26 cellular contexts compared by ENCODE assay signal in the genomic region with DNA sequence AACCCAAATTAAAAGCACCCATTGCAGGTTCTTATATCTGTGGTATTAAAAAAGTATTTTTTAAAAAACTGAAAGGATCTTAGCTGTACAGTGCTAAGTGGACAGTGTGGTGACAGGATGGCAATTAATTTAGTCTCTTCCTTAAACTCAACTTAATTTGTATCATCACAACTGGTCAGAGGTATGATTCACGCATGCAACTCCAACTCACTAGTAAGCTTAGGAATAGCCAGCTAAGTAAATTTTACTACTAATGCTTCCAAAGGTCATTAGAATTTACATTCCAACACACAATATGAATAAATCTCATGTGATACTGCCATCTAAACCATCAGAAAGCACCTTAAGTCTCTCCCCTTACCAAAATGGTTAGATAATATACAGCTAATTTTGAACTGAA. TPM values are rescaled to one million over a fixed set of nuclear protein-coding genes. Genes with fewer than 3 reads are reported as not detected.
DNase-seq lines count a peak whose midpoint lies in the region; ATAC-seq, FAIRE-seq and TF ChIP-seq lines count a peak whose summit lies in the region.
"Had no signal": no experiment of that assay in that cellular context is flagged by ENCODE, and none has a peak within 500 bp of the region (broad histone marks: within the 10 kb centered on the region; RNA-seq: fewer than 3 reads in every experiment).

No MANE protein-coding gene starts in this region.

- no peak for DNase-seq in SK-N-SH
- DNase-seq in choroid plexus epithelial cell (ENCODE audit: low read depth) = peak; percentile 40
- no peak for DNase-seq in NCI-H1092 treated with DMSO at 0.1 percent for 48 hours (lab: John Stamatoyannopoulos, UW)
- no peak for DNase-seq in kidney
- DNase-seq in Ammon's horn (ENCODE audit: low spot score) = no peak
- no peak for DNase-seq in HuH-7 (ENCODE audit: low spot score)
- DNase-seq: 8988T; activated B cell treated with CpG ODN at 0.5 μM for 24 hours; activated naive CD4-positive, alpha-beta T cell treated with anti-CD3 and anti-CD28 coated beads, Interleukin-2, amount 10 ng/mL, durations not matched to agents 7 days and 5 days; activated T-cell treated with anti-CD3 and anti-CD28 coated beads, Interleukin-2, amount 50 U/mL, for 48 hours; foreskin melanocyte; NCI-H146; nucleus accumbens; right lobe of liver; stimulated activated naive CD4-positive, alpha-beta T cell treated with Interleukin-2 at 50 U/mL for 16 hours; trophoblast cell had no signal

- TF ChIP-seq RAD21 in SK-N-SH (IDR thresholded peaks at IDR 0.05; ENCODE audit: low read length) = no peak

- H3K27me3 ChIP-seq in SK-N-SH (ENCODE audit: insufficient read depth) (no peaks in the 10 kb centered on the region), muscle layer of duodenum (ENCODE audit: low read depth, low read length) (no peaks in the 10 kb centered on the region)
- H3K27me3 ChIP-seq: ascending aorta; BLaER1 treated with 17β-estradiol and CSF1 and Interleukin-3, amounts not matched to agents 10 nM and 100 nM; right lobe of liver had no signal

- H2AFZ ChIP-seq in SK-N-SH (ENCODE audit: low read depth) = no peak overlapping the region

- TF ChIP-seq EP300 in SK-N-SH (IDR thresholded peaks at IDR 0.05; ENCODE audit: borderline replicate concordance in 1 of 2, low read depth in 1 of 2, low read length in 1 of 2) = no peak

- peak overlapping the region; percentile 23 to 24; a peak in 2 of 4 replicates for H3K27ac ChIP-seq in SK-N-SH (ENCODE audit: low read depth in 2 of 2, low read length in 1 of 2)
- H3K27ac ChIP-seq in muscle layer of duodenum (ENCODE audit: low read length) = peak overlapping the region; percentile 2
- no peak overlapping the region for H3K27ac ChIP-seq in kidney (ENCODE audit: low read depth in 2 of 2, low read length in 2 of 2)
- H3K27ac ChIP-seq: ascending aorta; BLaER1 treated with 17β-estradiol and CSF1 and Interleukin-3, amounts not matched to agents 10 nM and 100 nM; right lobe of liver had no signal

- H3K9me2 ChIP-seq in SK-N-SH = no peaks in the 10 kb centered on the region

- intact Hi-C loops in kidney (cut with DNase I) = no loop called here

- H3K9me3 ChIP-seq in SK-N-SH = no peaks in the 10 kb centered on the region
- H3K9me3 ChIP-seq in muscle layer of duodenum (ENCODE audit: control insufficient read depth in 1 of 2, low read length in 2 of 2) = no peaks in the 10 kb centered on the region
- H3K9me3 ChIP-seq in kidney (ENCODE audit: control insufficient read depth in 1 of 2, low read length in 2 of 2) = no peaks in the 10 kb centered on the region
- H3K9me3 ChIP-seq: ascending aorta, HAP-1, right lobe of liver had no signal

- CTCF ChIA-PET in SK-N-SH (lab: Yijun Ruan, JAX) = interaction anchor here (1.3 kb wide), 1 partner anchor 135 kb away, joined by 3 read pairs; no protein-coding TSS in a partner anchor

- H3K36me3 ChIP-seq in SK-N-SH (replicated peaks in 1 of 2; ENCODE audit: control insufficient read depth in 1 of 2, insufficient read depth in 2 of 2, low read length in 1 of 2) = no peaks in the 10 kb centered on the region
- H3K36me3 ChIP-seq in muscle layer of duodenum (ENCODE audit: control insufficient read depth in 1 of 2, insufficient read depth in 2 of 2, low read length in 2 of 2) = no peaks in the 10 kb centered on the region
- H3K36me3 ChIP-seq in kidney (ENCODE audit: control insufficient read depth in 1 of 2, insufficient read depth in 2 of 2, low read length in 2 of 2) = no peaks in the 10 kb centered on the region
- H3K36me3 ChIP-seq: HAP-1, right lobe of liver had no signal

- TF ChIP-seq CTCF in SK-N-SH (IDR thresholded peaks at IDR 0.05) = no peak
- no peak for TF ChIP-seq CTCF in choroid plexus epithelial cell (conservative IDR thresholded peaks at IDR 0.05; ENCODE audit: low read depth, low read length)
- TF ChIP-seq CTCF in kidney (IDR thresholded peaks at IDR 0.05; ENCODE audit: borderline replicate concordance, extremely low read depth, insufficient read depth) = no peak

- H3K4me2 ChIP-seq in SK-N-SH = no peak overlapping the region
- H3K4me2 ChIP-seq: BLaER1 treated with 17β-estradiol and CSF1 and Interleukin-3, amounts not matched to agents 10 nM and 100 nM had no signal

- H3K9ac ChIP-seq in SK-N-SH (no peak overlapping the region), kidney (ENCODE audit: low read length in 2 of 2) (no peak overlapping the region)
- H3K9ac ChIP-seq: BLaER1 treated with 17β-estradiol and CSF1 and Interleukin-3, amounts not matched to agents 10 nM and 100 nM had no signal

- peaks cover 23% of the 10 kb centered on the region for H3F3A ChIP-seq in SK-N-SH (replicated peaks; ENCODE audit: insufficient read depth)

- 90% methylated on average over 1 of the region's 1 CpG for WGBS in SK-N-SH (ENCODE audit: low lambda C conversion rate)

- FAIRE-seq in kidney (lab: Jason Lieb, UNC) = no peak
- FAIRE-seq: colon, G401.6, HepG2 had no signal

- peaks cover 100% of the 10 kb centered on the region for H3K79me2 ChIP-seq in SK-N-SH (ENCODE audit: insufficient read depth)

- POLR2A ChIA-PET in SK-N-SH (lab: Yijun Ruan, JAX) = no interaction called here

- H3K4me1 ChIP-seq in SK-N-SH (ENCODE audit: control insufficient read depth in 1 of 2, insufficient read depth in 2 of 2, low read depth in 1 of 2, low read length in 1 of 2) (peaks cover 5 to 12% of the 10 kb centered on the region in 2 experiments), muscle layer of duodenum (ENCODE audit: control insufficient read depth in 1 of 2, insufficient read depth in 2 of 2, low read length in 2 of 2) (peaks cover 0 to 11% of the 10 kb centered on the region in 2 donors), kidney (ENCODE audit: control insufficient read depth in 1 of 2, insufficient read depth in 1 of 2, low read depth in 1 of 2, low read length in 2 of 2) (peaks cover 0 to 11% of the 10 kb centered on the region in 2 donors)
- H3K4me1 ChIP-seq: BLaER1 treated with 17β-estradiol and CSF1 and Interleukin-3, amounts not matched to agents 10 nM and 100 nM; right lobe of liver had no signal

- H4K20me1 ChIP-seq in SK-N-SH (ENCODE audit: insufficient read depth) = peaks cover 81% of the 10 kb centered on the region

- H3K4me3 ChIP-seq in SK-N-SH (ENCODE audit: low read depth in 2 of 2, low read length in 1 of 2) (no peak overlapping the region), choroid plexus epithelial cell (ENCODE audit: low read depth, low read length) (no peak overlapping the region), muscle layer of duodenum (ENCODE audit: low read depth in 1 of 2, low read length in 2 of 2) (no peak overlapping the region), kidney (ENCODE audit: low read length in 2 of 2) (no peak overlapping the region)
- H3K4me3 ChIP-seq: ascending aorta; BLaER1 treated with 17β-estradiol and CSF1 and Interleukin-3, amounts not matched to agents 10 nM and 100 nM; HAP-1; right lobe of liver had no signal

- ATAC-seq in SK-N-SH treated with all-trans-retinoic acid at 6 μM for 48 hours = no peak
- ATAC-seq: HepG2, left lobe of liver, Panc1 had no signal

TF ChIP-seq in SK-N-SH, 30 proteins besides CTCF, POLR2A, EP300 and RAD21 (continues in another document):
- TF ChIP-seq ELF1 (IDR thresholded peaks at IDR 0.05) (no peak), GATA2 (CRISPR knock-in tag; IDR thresholded peaks at IDR 0.05) (no peak), NRF1 (IDR thresholded peaks at IDR 0.05; ENCODE audit: low read depth, low read length) (no peak), USF2 (IDR thresholded peaks at IDR 0.05; ENCODE audit: borderline replicate concordance, low read depth, low read length) (no peak)
- TF ChIP-seq, protein P1, sequence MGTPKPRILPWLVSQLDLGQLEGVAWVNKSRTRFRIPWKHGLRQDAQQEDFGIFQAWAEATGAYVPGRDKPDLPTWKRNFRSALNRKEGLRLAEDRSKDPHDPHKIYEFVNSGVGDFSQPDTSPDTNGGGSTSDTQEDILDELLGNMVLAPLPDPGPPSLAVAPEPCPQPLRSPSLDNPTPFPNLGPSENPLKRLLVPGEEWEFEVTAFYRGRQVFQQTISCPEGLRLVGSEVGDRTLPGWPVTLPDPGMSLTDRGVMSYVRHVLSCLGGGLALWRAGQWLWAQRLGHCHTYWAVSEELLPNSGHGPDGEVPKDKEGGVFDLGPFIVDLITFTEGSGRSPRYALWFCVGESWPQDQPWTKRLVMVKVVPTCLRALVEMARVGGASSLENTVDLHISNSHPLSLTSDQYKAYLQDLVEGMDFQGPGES (IDR thresholded peaks at IDR 0.05; ENCODE audit: low read depth, low read length) = no peak

TF ChIP-seq in SK-N-SH treated with all-trans-retinoic acid at 6 μM for 48 hours, 23 proteins besides CTCF, POLR2A, EP300 and RAD21 (continues in another document):
- no peak for TF ChIP-seq ZNF565 (CRISPR knock-in tag; conservative IDR thresholded peaks at IDR 0.05; ENCODE audit: low read depth)
- no peak for TF ChIP-seq ZC3H10 (CRISPR knock-in tag; IDR thresholded peaks at IDR 0.05)
- no peak for TF ChIP-seq CSDC2 (CRISPR knock-in tag; IDR thresholded peaks at IDR 0.05)
- TF ChIP-seq, protein P2, sequence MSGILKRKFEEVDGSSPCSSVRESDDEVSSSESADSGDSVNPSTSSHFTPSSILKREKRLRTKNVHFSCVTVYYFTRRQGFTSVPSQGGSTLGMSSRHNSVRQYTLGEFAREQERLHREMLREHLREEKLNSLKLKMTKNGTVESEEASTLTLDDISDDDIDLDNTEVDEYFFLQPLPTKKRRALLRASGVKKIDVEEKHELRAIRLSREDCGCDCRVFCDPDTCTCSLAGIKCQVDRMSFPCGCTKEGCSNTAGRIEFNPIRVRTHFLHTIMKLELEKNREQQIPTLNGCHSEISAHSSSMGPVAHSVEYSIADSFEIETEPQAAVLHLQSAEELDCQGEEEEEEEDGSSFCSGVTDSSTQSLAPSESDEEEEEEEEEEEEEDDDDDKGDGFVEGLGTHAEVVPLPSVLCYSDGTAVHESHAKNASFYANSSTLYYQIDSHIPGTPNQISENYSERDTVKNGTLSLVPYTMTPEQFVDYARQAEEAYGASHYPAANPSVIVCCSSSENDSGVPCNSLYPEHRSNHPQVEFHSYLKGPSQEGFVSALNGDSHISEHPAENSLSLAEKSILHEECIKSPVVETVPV (CRISPR knock-in tag; IDR thresholded peaks at IDR 0.05) = no peak

RNA-seq across cellular contexts. Expression of gene ENAH, which starts 35.4 kb away (rescaled TPM):
- polyA plus RNA-seq in SK-N-SH (2012; rRNA removed) = 48.9 and 72.0 TPM in 2 replicates
- polyA plus RNA-seq in SK-N-SH (2012; cell fraction: cytosol; rRNA removed) = 79.6 and 101 TPM in 2 replicates
- polyA plus RNA-seq in SK-N-SH (2012; cell fraction: nucleus; rRNA removed) = 19.8 and 65.1 TPM in 2 replicates
- total RNA-seq in kidney = 42.3 TPM
- 6.2 TPM for polyA plus RNA-seq in kidney (ENCODE audit: insufficient read depth, low read depth, low replicate concordance)

Comparison
In these comparisons a context has a peak if more than half of its experiments do, and no peak if none do; other contexts are left out.
1. H3K27ac ChIP-seq: peak in SK-N-SH (2 of 2) and muscle layer of duodenum (single experiment); none in kidney (0 of 2).